1 cellular context compared by ENCODE assay signal in genomic region chr3:172321035-172321434, GRCh38.
TF ChIP-seq lines count a peak whose summit lies in the region.

No MANE protein-coding gene starts in this region.

TF ChIP-seq in WTC11, 78 proteins besides CTCF, POLR2A, EP300 and RAD21 (continued from another document):
- TF ChIP-seq ZNF281 (CRISPR knock-in tag; IDR thresholded peaks at IDR 0.05), result no peak
- no peak for TF ChIP-seq ZNF317 (CRISPR knock-in tag; IDR thresholded peaks at IDR 0.05; ENCODE audit: borderline replicate concordance, low read depth)
- no peak for TF ChIP-seq MYBL2 (CRISPR knock-in tag; IDR thresholded peaks at IDR 0.05)
